ENCODE assay signal across 25 cellular contexts in the genomic region with DNA sequence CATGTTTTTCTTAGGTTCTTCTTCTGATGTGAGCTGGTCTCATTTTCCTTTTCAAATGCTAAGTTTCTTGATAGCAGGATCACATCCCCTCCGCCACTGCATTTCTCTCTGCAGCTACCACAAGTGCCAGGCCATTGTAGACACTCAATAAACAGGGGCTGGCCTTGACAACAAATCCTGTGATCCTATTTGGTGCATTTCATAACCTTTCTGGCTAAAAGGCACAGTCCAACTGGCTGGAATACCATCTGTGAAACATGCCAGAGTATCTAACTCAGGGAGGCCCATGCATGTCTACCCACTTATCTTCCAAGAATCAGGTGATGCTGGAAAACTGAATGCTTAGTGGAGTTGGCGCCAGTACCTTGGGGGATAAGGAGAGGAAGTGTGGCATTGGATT.
DNase-seq lines count a peak whose midpoint lies in the region; ATAC-seq, FAIRE-seq and TF ChIP-seq lines count a peak whose summit lies in the region.
"Had no signal": no experiment of that assay in that cellular context is flagged by ENCODE, and none has a peak within 500 bp of the region (broad histone marks: within the 10 kb centered on the region; RNA-seq: fewer than 3 reads in every experiment).

No MANE protein-coding gene starts in this region.

- no peak overlapping the region for H3K27ac Mint-ChIP-seq in GM23338
- H3K27ac Mint-ChIP-seq: CD4-positive, alpha-beta memory T cell; CD4-positive, CD25-positive, alpha-beta regulatory T cell; CD8-positive, alpha-beta memory T cell had no signal

- H3K4me2 ChIP-seq in GM23338, result no peak overlapping the region
- H3K4me2 ChIP-seq in keratinocyte (ENCODE audit: control insufficient read depth, extremely low read depth, insufficient read depth, low read depth, low read length), result no peak overlapping the region
- H3K4me2 ChIP-seq in HepG2 (ENCODE audit: low read depth, low read length), result no peak overlapping the region
- H3K4me2 ChIP-seq: BLaER1 had no signal

- intact Hi-C loops in HepG2 (cut with micrococcal nuclease; ENCODE audit: unreplicated experiment), result no loop called here
- intact Hi-C loops in right lobe of liver (cut with DNase I), result no loop called here
- intact Hi-C loops in kidney (cut with DNase I), result no loop called here

- dilution Hi-C loops in keratinocyte (cut with MboI; ENCODE audit: extremely low pct_ligation_motif_present, low sequenced_read_pairs), result no loop called here

- H3K9me1 ChIP-seq in keratinocyte (ENCODE audit: control insufficient read depth, extremely low read depth, insufficient read depth, low read length), result no peaks in the 10 kb centered on the region

- peak; percentile 39 for FAIRE-seq in keratinocyte (lab: Jason Lieb, UNC)
- no peak for FAIRE-seq in HepG2 (lab: Jason Lieb, UNC)
- no peak for FAIRE-seq in kidney (lab: Jason Lieb, UNC)
- FAIRE-seq: A204.1, D721Med, G401.6, GM12891, GM19239 had no signal

- CTCF ChIA-PET in HepG2 (lab: Yijun Ruan, JAX; ENCODE audit: low intra/inter-chr PET ratio, low total read pairs), result no interaction called here

- peaks cover 3% of the 10 kb centered on the region; the same call in 1 of the 2 replicates for H3K36me3 ChIP-seq in GM23338 (ENCODE audit: insufficient read depth)
- H3K36me3 ChIP-seq in keratinocyte (ENCODE audit: control insufficient read depth in 2 of 2, extremely low read depth in 1 of 2, insufficient read depth in 2 of 2, low read length in 2 of 2), result no peaks in the 10 kb centered on the region
- no peaks in the 10 kb centered on the region for H3K36me3 ChIP-seq in HepG2 (replicated peaks in 1 of 2; ENCODE audit: control insufficient read depth in 1 of 2, insufficient read depth in 2 of 2, low read length in 2 of 2)
- no peaks in the 10 kb centered on the region for H3K36me3 ChIP-seq in right lobe of liver
- no peaks in the 10 kb centered on the region for H3K36me3 ChIP-seq in kidney (ENCODE audit: control insufficient read depth in 1 of 2, insufficient read depth in 2 of 2, low read length in 2 of 2)
- H3K36me3 ChIP-seq: BE2C, BLaER1 had no signal

- H3K9me2 ChIP-seq in GM23338 (ENCODE audit: insufficient read depth), result peaks cover 22% of the 10 kb centered on the region

- peaks cover 14% of the 10 kb centered on the region for H3K4me1 Mint-ChIP-seq in GM23338
- H3K4me1 Mint-ChIP-seq: CD14-positive monocyte; CD4-positive, alpha-beta memory T cell; CD4-positive, CD25-positive, alpha-beta regulatory T cell; CD8-positive, alpha-beta memory T cell had no signal

- H3K79me2 ChIP-seq in GM23338 (replicated peaks; ENCODE audit: insufficient read depth), result no peaks in the 10 kb centered on the region
- no peaks in the 10 kb centered on the region for H3K79me2 ChIP-seq in keratinocyte (ENCODE audit: control insufficient read depth, insufficient read depth, low read length)
- no peaks in the 10 kb centered on the region for H3K79me2 ChIP-seq in HepG2 (ENCODE audit: insufficient read depth, low read length)

- no peaks in the 10 kb centered on the region for H4K20me1 ChIP-seq in GM23338 (replicated peaks; ENCODE audit: insufficient read depth)
- no peaks in the 10 kb centered on the region for H4K20me1 ChIP-seq in keratinocyte (ENCODE audit: control insufficient read depth, extremely low read depth, insufficient read depth, low read length)
- H4K20me1 ChIP-seq in HepG2 (ENCODE audit: insufficient read depth, low read length), result no peaks in the 10 kb centered on the region
- H4K20me1 ChIP-seq: BLaER1 had no signal

- H3K4me1 ChIP-seq in GM23338 (ENCODE audit: insufficient read depth) (peaks cover 15% of the 10 kb centered on the region; the same call in 1 of the 2 replicates), keratinocyte (ENCODE audit: control insufficient read depth, extremely low read depth, insufficient read depth, low read length) (no peaks in the 10 kb centered on the region), HepG2 (ENCODE audit: insufficient read depth, low read length) (no peaks in the 10 kb centered on the region), right lobe of liver (peaks cover 0 to 5% (median 0%) of the 10 kb centered on the region in 4 donors), kidney (ENCODE audit: control insufficient read depth in 1 of 2, insufficient read depth in 1 of 2, low read depth in 1 of 2, low read length in 2 of 2) (no peaks in the 10 kb centered on the region)
- H3K4me1 ChIP-seq: BE2C, BLaER1 had no signal

- peaks cover 3% of the 10 kb centered on the region for H3K27me3 Mint-ChIP-seq in GM23338 (ENCODE audit: insufficient read depth, low read depth, poor library complexity)
- H3K27me3 Mint-ChIP-seq: CD4-positive, CD25-positive, alpha-beta regulatory T cell had no signal

- POLR2A ChIA-PET in HepG2 (lab: Yijun Ruan, JAX), result no interaction called here

- H3K27ac ChIP-seq in GM23338 (ENCODE audit: low read depth), result no peak overlapping the region
- H3K27ac ChIP-seq in keratinocyte (ENCODE audit: control insufficient read depth, insufficient read depth, low read length), result no peak overlapping the region
- H3K27ac ChIP-seq in HepG2 (ENCODE audit: extremely low read length, insufficient read depth, low read length), result no peak overlapping the region
- peak overlapping the region in 1 of 3 donors; percentile 18 for H3K27ac ChIP-seq in right lobe of liver
- no peak overlapping the region for H3K27ac ChIP-seq in kidney (ENCODE audit: low read depth in 2 of 2, low read length in 2 of 2)
- H3K27ac ChIP-seq: BLaER1 had no signal

- ATAC-seq in GM23338, result no peak
- ATAC-seq in HepG2, result no peak
- ATAC-seq in right lobe of liver, result peak; percentile 66 to 98 (median 80)

- DNase-seq in GM23338 (ENCODE audit: low spot score), result no peak
- DNase-seq in keratinocyte (ENCODE audit: low read depth, low spot score), result no peak
- DNase-seq in HepG2 (ENCODE audit: low spot score), result peak; percentile 9
- DNase-seq in right lobe of liver, result peak in 1 of 3 donors; percentile 61
- DNase-seq in foreskin fibroblast, result no peak
- DNase-seq in kidney, result no peak
- DNase-seq in HCEC 1CT, result no peak
- no peak for DNase-seq in HT-29 (ENCODE audit: low spot score)
- DNase-seq: 8988T; ACHN; BE2C; C1 segment of cervical spinal cord; CD4-positive, alpha-beta memory T cell; CD4-positive, CD25-positive, alpha-beta regulatory T cell; CD8-positive, alpha-beta memory T cell; COR-L47; DMS79 treated with DMSO at 0.1 percent for 48 hours; GF-D8 had no signal

- TF ChIP-seq POLR2A in HepG2 (IDR thresholded peaks at IDR 0.05; ENCODE audit: insufficient read depth in 1 of 2, low read depth in 2 of 2, low read length in 2 of 2), result no peak
- TF ChIP-seq POLR2A in right lobe of liver (IDR thresholded peaks at IDR 0.05), result no peak

- TF ChIP-seq CTCF in GM23338 (conservative IDR thresholded peaks at IDR 0.05; ENCODE audit: low read depth in 2 of 2) (no peak), keratinocyte (optimal IDR thresholded peaks at IDR 0.05 in 1 of 3, IDR thresholded peaks at IDR 0.05 in 1 of 3, conservative IDR thresholded peaks at IDR 0.05 in 1 of 3; ENCODE audit: extremely low read depth in 1 of 3, insufficient read depth in 2 of 3, low read length in 3 of 3) (no peak), HepG2 (CRISPR knock-in tag; IDR thresholded peaks at IDR 0.05) (no peak), right lobe of liver (IDR thresholded peaks at IDR 0.05) (no peak), foreskin fibroblast (IDR thresholded peaks at IDR 0.05; ENCODE audit: low read depth, low read length) (no peak), kidney (IDR thresholded peaks at IDR 0.05; ENCODE audit: borderline replicate concordance, extremely low read depth, insufficient read depth) (no peak)

- no peaks in the 10 kb centered on the region for H3K27me3 ChIP-seq in GM23338 (ENCODE audit: insufficient read depth)
- H3K27me3 ChIP-seq in keratinocyte (ENCODE audit: control insufficient read depth, extremely low read depth, insufficient read depth, low read length), result no peaks in the 10 kb centered on the region
- no peaks in the 10 kb centered on the region for H3K27me3 ChIP-seq in HepG2 (ENCODE audit: control insufficient read depth in 1 of 2, insufficient read depth in 2 of 2, low read length in 2 of 2)
- no peaks in the 10 kb centered on the region for H3K27me3 ChIP-seq in right lobe of liver
- H3K27me3 ChIP-seq: BLaER1 had no signal

- H3K9me3 ChIP-seq in keratinocyte (ENCODE audit: control insufficient read depth, low read depth, low read length), result no peaks in the 10 kb centered on the region
- no peaks in the 10 kb centered on the region for H3K9me3 ChIP-seq in HepG2 (ENCODE audit: low read length)
- no peaks in the 10 kb centered on the region for H3K9me3 ChIP-seq in right lobe of liver
- H3K9me3 ChIP-seq in kidney (ENCODE audit: control insufficient read depth in 1 of 2, low read length in 2 of 2), result no peaks in the 10 kb centered on the region
- H3K9me3 ChIP-seq: BLaER1 had no signal

- H2AFZ ChIP-seq in GM23338, result 0 out of 2 replicates have a peak overlapping the region, but pooled peaks have one; percentile 30
- no peak overlapping the region for H2AFZ ChIP-seq in keratinocyte (ENCODE audit: control insufficient read depth, low read length)
- no peak overlapping the region for H2AFZ ChIP-seq in HepG2 (ENCODE audit: low read length)

- H3K36me3 Mint-ChIP-seq in GM23338 (ENCODE audit: low read depth), result peaks cover 5% of the 10 kb centered on the region; the same call in 2 of the 3 replicates
- H3K36me3 Mint-ChIP-seq: CD14-positive monocyte; CD4-positive, alpha-beta memory T cell; CD4-positive, CD25-positive, alpha-beta regulatory T cell; CD8-positive, alpha-beta memory T cell had no signal

- TF ChIP-seq RAD21 in HepG2 (CRISPR knock-in tag; IDR thresholded peaks at IDR 0.05), result no peak

- H3K4me3 ChIP-seq in GM23338 (no peak overlapping the region), keratinocyte (ENCODE audit: control insufficient read depth in 2 of 3, extremely low read depth in 1 of 3, insufficient read depth in 2 of 3, low read depth in 1 of 3, low read length in 3 of 3) (no peak overlapping the region), HepG2 (replicated peaks in 1 of 3; ENCODE audit: insufficient read depth in 1 of 3, low read depth in 2 of 3, low read length in 3 of 3) (no peak overlapping the region), right lobe of liver (no peak overlapping the region), foreskin fibroblast (ENCODE audit: low read depth in 1 of 2, low read length in 2 of 2) (no peak overlapping the region), kidney (ENCODE audit: low read length in 2 of 2) (no peak overlapping the region)
- H3K4me3 ChIP-seq: BLaER1 had no signal

- TF ChIP-seq EP300 in HepG2 (IDR thresholded peaks at IDR 0.05; ENCODE audit: low read depth in 2 of 2, low read length in 2 of 2) (no peak), HepG2 (CRISPR knock-in tag; IDR thresholded peaks at IDR 0.05; ENCODE audit: borderline replicate concordance) (no peak)

- no peaks in the 10 kb centered on the region for H3F3A ChIP-seq in GM23338 (replicated peaks; ENCODE audit: low read depth)

- in situ Hi-C loops in HepG2 (cut with HindIII; ENCODE audit: extremely low pct_ligation_motif_present, low pct_unique_long_range_greater_than_20kb), result no loop called here

- WGBS in HepG2 (ENCODE audit: low lambda C conversion rate), result 94% methylated on average over 2 of the region's 2 CpGs
- WGBS in right lobe of liver (ENCODE audit: insufficient coverage, low coverage, low lambda C conversion rate, missing lambda C conversion rate), result 94% methylated on average over 2 of the region's 2 CpGs

- no TSS peak for BruUV-seq in HepG2 (replicated peaks; lab: Mats Ljungman, UMichigan)

- no peaks in the 10 kb centered on the region; the same call in 2 of the 3 replicates for H3K9me3 Mint-ChIP-seq in GM23338

- no peak overlapping the region for H3K4me3 Mint-ChIP-seq in GM23338
- H3K4me3 Mint-ChIP-seq: CD14-positive monocyte; CD4-positive, alpha-beta memory T cell; CD4-positive, CD25-positive, alpha-beta regulatory T cell; CD8-positive, alpha-beta memory T cell had no signal

- no peak overlapping the region for H3K9ac ChIP-seq in keratinocyte (ENCODE audit: control insufficient read depth, extremely low read depth, insufficient read depth, low read length)
- H3K9ac ChIP-seq in HepG2 (ENCODE audit: insufficient read depth, low read depth, low read length), result no peak overlapping the region
- H3K9ac ChIP-seq in kidney (ENCODE audit: low read length in 2 of 2), result no peak overlapping the region
- H3K9ac ChIP-seq: BLaER1 had no signal

Comparison
In these comparisons a context has a peak if more than half of its experiments do, and no peak if none do; other contexts are left out.
1. ATAC-seq: peak in right lobe of liver (4 of 4); none in GM23338 (single experiment) and HepG2 (single experiment).